8 cellular contexts compared by ENCODE assay signal in genomic region chr17:38579934-38580333, GRCh38. TPM values are rescaled to one million over a fixed set of nuclear protein-coding genes. Genes with fewer than 3 reads are reported as not detected.
DNase-seq lines count a peak whose midpoint lies in the region; ATAC-seq and TF ChIP-seq lines count a peak whose summit lies in the region.

No MANE protein-coding gene starts in this region.

- WGBS in body of pancreas, 2 donors = 25% methylated on average over 7 of the region's 7 CpGs; no CpG with 5 or more reads in 1 of the 2 donors

- BruUV-seq in Caco-2 (replicated peaks; lab: Mats Ljungman, UMichigan) = no TSS peak

- H3K27me3 Mint-ChIP-seq in nephron progenitor cell (ENCODE audit: low read depth, poor library complexity) (peaks cover 80% of the 10 kb centered on the region), Caco-2 (ENCODE audit: insufficient read depth, unreplicated experiment) (no peaks in the 10 kb centered on the region)

- intact Hi-C loops in body of pancreas (cut with DNase I) (no loop called here), Caco-2 (cut with micrococcal nuclease; ENCODE audit: unreplicated experiment) (no loop called here)

- POLR2A ChIA-PET in Caco-2 (lab: Charles Lee) = no interaction called here

- H3K4me1 Mint-ChIP-seq in nephron progenitor cell (peaks cover 64% of the 10 kb centered on the region), Caco-2 (ENCODE audit: low read depth, unreplicated experiment) (peaks cover 7% of the 10 kb centered on the region)

- H3K4me3 ChIP-seq in GM12864 (ENCODE audit: low read depth, low read length) (no peak overlapping the region), body of pancreas (no peak overlapping the region), Caco-2 (ENCODE audit: low read depth, low read length) (no peak overlapping the region)

- no peaks in the 10 kb centered on the region for H3K36me3 ChIP-seq in body of pancreas (replicated peaks in 1 of 2; ENCODE audit: insufficient read depth in 1 of 2, low read depth in 2 of 2)
- no peaks in the 10 kb centered on the region; the same call in 1 of the 2 replicates for H3K36me3 ChIP-seq in Caco-2 (ENCODE audit: control insufficient read depth, insufficient read depth, low read length)

- H3K9me3 Mint-ChIP-seq in nephron progenitor cell (no peaks in the 10 kb centered on the region), Caco-2 (ENCODE audit: unreplicated experiment) (no peaks in the 10 kb centered on the region)

- no peaks in the 10 kb centered on the region for H3K36me3 Mint-ChIP-seq in nephron progenitor cell (ENCODE audit: low read depth)
- H3K36me3 Mint-ChIP-seq in Caco-2 (ENCODE audit: insufficient read depth, unreplicated experiment) = no peaks in the 10 kb centered on the region

- CTCF ChIA-PET in Caco-2 (lab: Charles Lee) = interaction anchor here (0.6 to 1.1 kb wide), 2 partner anchors 22 to 58 kb away, joined by 3 to 7 read pairs; no protein-coding TSS in a partner anchor

- no peaks in the 10 kb centered on the region for H3K9me3 ChIP-seq in body of pancreas
- H3K9me3 ChIP-seq in Caco-2 = no peaks in the 10 kb centered on the region

- H3K4me3 Mint-ChIP-seq in nephron progenitor cell (peak overlapping the region; percentile 18), Caco-2 (ENCODE audit: unreplicated experiment) (no peak overlapping the region)

- H3K27ac ChIP-seq in body of pancreas = no peak overlapping the region

- no peak for ATAC-seq in body of pancreas
- ATAC-seq in HG02759 (IDR thresholded peaks at IDR 0.05; ENCODE audit: unreplicated experiment) = no peak

- TF ChIP-seq CTCF in GM12864 (IDR thresholded peaks at IDR 0.05; ENCODE audit: low read depth, low read length, missing control alignments) = peak; percentile 29
- no peak for TF ChIP-seq CTCF in body of pancreas (IDR thresholded peaks at IDR 0.05)
- no peak for TF ChIP-seq CTCF in nephron progenitor cell (IDR thresholded peaks at IDR 0.05)
- TF ChIP-seq CTCF in Caco-2 (IDR thresholded peaks at IDR 0.05; ENCODE audit: insufficient read depth in 1 of 2, low read depth in 1 of 2, low read length in 1 of 2, severe bottlenecking in 1 of 2, unreplicated experiment in 1 of 2) = no peak

- DNase-seq in 8988T (peak; percentile 79), GM12864 (ENCODE audit: low read depth) (no peak), NCI-H226 (peak; percentile 58), body of pancreas (peak in 3 of 4 donors; percentile 26 to 49 (median 39)), nephron progenitor cell (peak; percentile 49), Caco-2 (no peak)
- DNase-seq in activated effector memory CD4-positive, alpha-beta T cell treated with Interleukin-2 at 50 U/mL for 16 hours = no peak

- H3K27me3 ChIP-seq in body of pancreas (peaks cover 0 to 7% of the 10 kb centered on the region in 2 donors), Caco-2 (replicated peaks; ENCODE audit: control insufficient read depth, insufficient read depth, low read length) (no peaks in the 10 kb centered on the region)

- H3K4me1 ChIP-seq in body of pancreas (peaks cover 20% of the 10 kb centered on the region), Caco-2 (peaks cover 5% of the 10 kb centered on the region; the same call in 1 of the 2 replicates)

- H3K27ac Mint-ChIP-seq in nephron progenitor cell (no peak overlapping the region), Caco-2 (ENCODE audit: unreplicated experiment) (no peak overlapping the region)

- TF ChIP-seq POLR2A in body of pancreas (IDR thresholded peaks at IDR 0.05) = no peak

RNA-seq across cellular contexts. Expression of gene SRCIN1, which starts 25.8 kb away (rescaled TPM):
- 10 to 100 TPM; 11.2 to 19.8 TPM for total RNA-seq in body of pancreas
- total RNA-seq in Caco-2 (2022) = 23.6 and 25.8 TPM in 2 replicates

Comparison
In these comparisons a context has a peak if more than half of its experiments do, and no peak if none do; other contexts are left out.
1. DNase-seq: peak in 8988T (single experiment), NCI-H226 (single experiment), body of pancreas (3 of 4) and nephron progenitor cell (single experiment); none in GM12864 (single experiment), Caco-2 (0 of 2) and activated effector memory CD4-positive, alpha-beta T cell treated with Interleukin-2 at 50 U/mL for 16 hours (single experiment).